1 cellular context compared by ENCODE assay signal in the genomic region with DNA sequence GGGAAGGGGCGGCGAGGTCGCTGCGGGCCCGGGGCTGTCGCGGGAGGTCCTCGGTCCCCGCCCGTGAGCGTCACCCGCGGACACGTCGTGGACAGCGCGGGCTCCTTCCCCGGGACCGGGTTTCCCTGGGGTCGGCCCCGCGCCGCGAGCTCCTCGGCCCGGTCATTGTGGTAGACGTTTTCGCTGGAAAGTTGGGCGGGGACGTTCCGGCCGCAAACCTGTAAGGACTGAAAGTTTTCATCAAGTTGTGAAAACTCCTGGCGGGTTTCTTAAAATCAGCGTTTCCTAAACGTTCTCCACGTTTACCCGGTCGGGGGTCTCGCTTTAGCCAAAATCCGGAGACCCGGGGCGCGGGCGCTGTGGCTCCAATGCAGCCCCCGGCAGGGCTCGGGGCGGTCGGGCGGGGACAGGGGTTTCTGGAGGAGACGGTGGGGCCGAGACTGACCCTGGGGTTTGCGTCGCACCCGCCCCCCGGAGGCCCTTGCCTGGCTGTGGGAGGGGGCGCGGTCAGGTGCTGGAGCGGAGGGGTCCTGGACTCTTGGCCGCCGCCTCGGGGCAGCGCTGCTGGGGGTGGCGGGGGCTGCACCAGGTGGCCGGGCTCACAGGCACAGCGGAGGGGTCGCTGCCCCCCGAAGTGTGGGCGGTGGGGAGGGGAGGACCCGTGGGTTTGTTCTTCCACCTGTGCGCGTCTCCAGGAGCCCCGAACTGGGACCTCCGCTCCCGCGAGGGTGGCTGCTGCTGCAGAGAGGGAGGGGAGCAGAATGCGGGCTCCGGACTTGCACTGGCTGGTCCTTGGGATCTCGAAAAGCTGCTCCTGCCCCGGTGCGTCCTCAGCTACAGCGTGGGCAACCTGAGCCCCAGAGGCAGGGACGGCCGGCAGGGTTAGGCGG.
TF ChIP-seq lines count a peak whose summit lies in the region.

No MANE protein-coding gene starts in this region.

TF ChIP-seq in K562, 482 proteins besides CTCF, POLR2A, EP300 and RAD21:
- TF ChIP-seq ZNF444 (CRISPR knock-in tag; IDR thresholded peaks at IDR 0.05) (no peak), FOS (IDR thresholded peaks at IDR 0.05; ENCODE audit: extremely low read depth, insufficient read length) (no peak), PCBP1 (IDR thresholded peaks at IDR 0.05; ENCODE audit: low read depth, low read length, poor library complexity, severe bottlenecking) (peak; percentile 28), HSF4 (CRISPR knock-in tag; IDR thresholded peaks at IDR 0.05; ENCODE audit: borderline replicate concordance) (no peak), HNRNPK (IDR thresholded peaks at IDR 0.05; ENCODE audit: low read depth, low read length, poor library complexity, severe bottlenecking) (no peak), RBM34 (IDR thresholded peaks at IDR 0.05; ENCODE audit: borderline replicate concordance, insufficient read depth, low read length) (no peak), MBD2 (IDR thresholded peaks at IDR 0.05; ENCODE audit: borderline replicate concordance, low read depth) (no peak)
- TF ChIP-seq, protein P1, sequence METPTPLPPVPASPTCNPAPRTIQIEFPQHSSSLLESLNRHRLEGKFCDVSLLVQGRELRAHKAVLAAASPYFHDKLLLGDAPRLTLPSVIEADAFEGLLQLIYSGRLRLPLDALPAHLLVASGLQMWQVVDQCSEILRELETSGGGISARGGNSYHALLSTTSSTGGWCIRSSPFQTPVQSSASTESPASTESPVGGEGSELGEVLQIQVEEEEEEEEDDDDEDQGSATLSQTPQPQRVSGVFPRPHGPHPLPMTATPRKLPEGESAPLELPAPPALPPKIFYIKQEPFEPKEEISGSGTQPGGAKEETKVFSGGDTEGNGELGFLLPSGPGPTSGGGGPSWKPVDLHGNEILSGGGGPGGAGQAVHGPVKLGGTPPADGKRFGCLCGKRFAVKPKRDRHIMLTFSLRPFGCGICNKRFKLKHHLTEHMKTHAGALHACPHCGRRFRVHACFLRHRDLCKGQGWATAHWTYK (CRISPR knock-in tag; IDR thresholded peaks at IDR 0.05), result no peak
- TF ChIP-seq, protein P2, sequence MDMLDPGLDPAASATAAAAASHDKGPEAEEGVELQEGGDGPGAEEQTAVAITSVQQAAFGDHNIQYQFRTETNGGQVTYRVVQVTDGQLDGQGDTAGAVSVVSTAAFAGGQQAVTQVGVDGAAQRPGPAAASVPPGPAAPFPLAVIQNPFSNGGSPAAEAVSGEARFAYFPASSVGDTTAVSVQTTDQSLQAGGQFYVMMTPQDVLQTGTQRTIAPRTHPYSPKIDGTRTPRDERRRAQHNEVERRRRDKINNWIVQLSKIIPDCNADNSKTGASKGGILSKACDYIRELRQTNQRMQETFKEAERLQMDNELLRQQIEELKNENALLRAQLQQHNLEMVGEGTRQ (CRISPR knock-in tag; IDR thresholded peaks at IDR 0.05), result no peak
